2 cellular contexts compared by ENCODE assay signal in the genomic region with DNA sequence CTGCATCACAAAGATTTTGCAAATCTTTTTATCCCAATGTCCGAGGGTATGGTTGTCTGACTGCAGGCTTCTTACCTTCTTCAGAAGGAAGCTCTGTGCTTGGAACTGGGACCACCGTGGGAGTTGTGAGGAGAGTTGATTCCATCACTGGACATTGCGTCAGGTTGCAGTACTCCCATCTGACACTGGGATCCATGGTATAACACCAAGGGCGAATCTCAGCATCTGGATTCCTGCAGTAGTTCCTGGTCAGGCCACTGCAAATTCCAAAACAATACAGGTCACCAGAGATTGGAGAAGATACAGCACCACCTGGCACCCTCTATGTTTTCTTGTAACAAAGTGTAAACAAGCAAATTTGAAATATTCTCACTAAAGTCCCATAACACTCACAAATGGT.
TF ChIP-seq lines count a peak whose summit lies in the region.

No MANE protein-coding gene starts in this region.

TF ChIP-seq in HepG2, 621 proteins besides CTCF, POLR2A, EP300 and RAD21 (continued from another document):
- TF ChIP-seq, protein P1, sequence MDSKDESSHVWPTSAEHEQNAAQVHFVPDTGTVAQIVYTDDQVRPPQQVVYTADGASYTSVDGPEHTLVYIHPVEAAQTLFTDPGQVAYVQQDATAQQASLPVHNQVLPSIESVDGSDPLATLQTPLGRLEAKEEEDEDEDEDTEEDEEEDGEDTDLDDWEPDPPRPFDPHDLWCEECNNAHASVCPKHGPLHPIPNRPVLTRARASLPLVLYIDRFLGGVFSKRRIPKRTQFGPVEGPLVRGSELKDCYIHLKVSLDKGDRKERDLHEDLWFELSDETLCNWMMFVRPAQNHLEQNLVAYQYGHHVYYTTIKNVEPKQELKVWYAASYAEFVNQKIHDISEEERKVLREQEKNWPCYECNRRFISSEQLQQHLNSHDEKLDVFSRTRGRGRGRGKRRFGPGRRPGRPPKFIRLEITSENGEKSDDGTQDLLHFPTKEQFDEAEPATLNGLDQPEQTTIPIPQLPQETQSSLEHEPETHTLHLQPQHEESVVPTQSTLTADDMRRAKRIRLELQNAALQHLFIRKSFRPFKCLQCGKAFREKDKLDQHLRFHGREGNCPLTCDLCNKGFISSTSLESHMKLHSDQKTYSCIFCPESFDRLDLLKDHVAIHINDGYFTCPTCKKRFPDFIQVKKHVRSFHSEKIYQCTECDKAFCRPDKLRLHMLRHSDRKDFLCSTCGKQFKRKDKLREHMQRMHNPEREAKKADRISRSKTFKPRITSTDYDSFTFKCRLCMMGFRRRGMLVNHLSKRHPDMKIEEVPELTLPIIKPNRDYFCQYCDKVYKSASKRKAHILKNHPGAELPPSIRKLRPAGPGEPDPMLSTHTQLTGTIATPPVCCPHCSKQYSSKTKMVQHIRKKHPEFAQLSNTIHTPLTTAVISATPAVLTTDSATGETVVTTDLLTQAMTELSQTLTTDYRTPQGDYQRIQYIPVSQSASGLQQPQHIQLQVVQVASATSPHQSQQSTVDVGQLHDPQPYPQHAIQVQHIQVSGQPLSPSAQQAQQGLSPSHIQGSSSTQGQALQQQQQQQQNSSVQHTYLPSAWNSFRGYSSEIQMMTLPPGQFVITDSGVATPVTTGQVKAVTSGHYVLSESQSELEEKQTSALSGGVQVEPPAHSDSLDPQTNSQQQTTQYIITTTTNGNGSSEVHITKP (CRISPR knock-in tag; IDR thresholded peaks at IDR 0.05; ENCODE audit: low read depth), result no peak
- TF ChIP-seq SALL2 (CRISPR knock-in tag; IDR thresholded peaks at IDR 0.05), result no peak
- TF ChIP-seq, protein P2, sequence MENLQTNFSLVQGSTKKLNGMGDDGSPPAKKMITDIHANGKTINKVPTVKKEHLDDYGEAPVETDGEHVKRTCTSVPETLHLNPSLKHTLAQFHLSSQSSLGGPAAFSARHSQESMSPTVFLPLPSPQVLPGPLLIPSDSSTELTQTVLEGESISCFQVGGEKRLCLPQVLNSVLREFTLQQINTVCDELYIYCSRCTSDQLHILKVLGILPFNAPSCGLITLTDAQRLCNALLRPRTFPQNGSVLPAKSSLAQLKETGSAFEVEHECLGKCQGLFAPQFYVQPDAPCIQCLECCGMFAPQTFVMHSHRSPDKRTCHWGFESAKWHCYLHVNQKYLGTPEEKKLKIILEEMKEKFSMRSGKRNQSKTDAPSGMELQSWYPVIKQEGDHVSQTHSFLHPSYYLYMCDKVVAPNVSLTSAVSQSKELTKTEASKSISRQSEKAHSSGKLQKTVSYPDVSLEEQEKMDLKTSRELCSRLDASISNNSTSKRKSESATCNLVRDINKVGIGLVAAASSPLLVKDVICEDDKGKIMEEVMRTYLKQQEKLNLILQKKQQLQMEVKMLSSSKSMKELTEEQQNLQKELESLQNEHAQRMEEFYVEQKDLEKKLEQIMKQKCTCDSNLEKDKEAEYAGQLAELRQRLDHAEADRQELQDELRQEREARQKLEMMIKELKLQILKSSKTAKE (CRISPR knock-in tag; IDR thresholded peaks at IDR 0.05; ENCODE audit: borderline replicate concordance), result no peak
- no peak for TF ChIP-seq SIN3B (IDR thresholded peaks at IDR 0.05; ENCODE audit: low read length)
- no peak for TF ChIP-seq MIER2 (CRISPR knock-in tag; IDR thresholded peaks at IDR 0.05)
- TF ChIP-seq RFX5 (IDR thresholded peaks at IDR 0.05; ENCODE audit: low read depth, low read length), result no peak
- TF ChIP-seq PTBP1 (IDR thresholded peaks at IDR 0.05; ENCODE audit: low read depth, low read length, poor library complexity, severe bottlenecking), result no peak
- TF ChIP-seq ZNF75D (CRISPR knock-in tag; IDR thresholded peaks at IDR 0.05; ENCODE audit: borderline replicate concordance), result no peak
- no peak for TF ChIP-seq ZNF879 (CRISPR knock-in tag; IDR thresholded peaks at IDR 0.05)
- no peak for TF ChIP-seq ZFY (CRISPR knock-in tag; IDR thresholded peaks at IDR 0.05)

TF ChIP-seq in HCT116, 20 proteins besides CTCF, POLR2A, EP300 and RAD21 (continued from another document):
- TF ChIP-seq, protein P3, sequence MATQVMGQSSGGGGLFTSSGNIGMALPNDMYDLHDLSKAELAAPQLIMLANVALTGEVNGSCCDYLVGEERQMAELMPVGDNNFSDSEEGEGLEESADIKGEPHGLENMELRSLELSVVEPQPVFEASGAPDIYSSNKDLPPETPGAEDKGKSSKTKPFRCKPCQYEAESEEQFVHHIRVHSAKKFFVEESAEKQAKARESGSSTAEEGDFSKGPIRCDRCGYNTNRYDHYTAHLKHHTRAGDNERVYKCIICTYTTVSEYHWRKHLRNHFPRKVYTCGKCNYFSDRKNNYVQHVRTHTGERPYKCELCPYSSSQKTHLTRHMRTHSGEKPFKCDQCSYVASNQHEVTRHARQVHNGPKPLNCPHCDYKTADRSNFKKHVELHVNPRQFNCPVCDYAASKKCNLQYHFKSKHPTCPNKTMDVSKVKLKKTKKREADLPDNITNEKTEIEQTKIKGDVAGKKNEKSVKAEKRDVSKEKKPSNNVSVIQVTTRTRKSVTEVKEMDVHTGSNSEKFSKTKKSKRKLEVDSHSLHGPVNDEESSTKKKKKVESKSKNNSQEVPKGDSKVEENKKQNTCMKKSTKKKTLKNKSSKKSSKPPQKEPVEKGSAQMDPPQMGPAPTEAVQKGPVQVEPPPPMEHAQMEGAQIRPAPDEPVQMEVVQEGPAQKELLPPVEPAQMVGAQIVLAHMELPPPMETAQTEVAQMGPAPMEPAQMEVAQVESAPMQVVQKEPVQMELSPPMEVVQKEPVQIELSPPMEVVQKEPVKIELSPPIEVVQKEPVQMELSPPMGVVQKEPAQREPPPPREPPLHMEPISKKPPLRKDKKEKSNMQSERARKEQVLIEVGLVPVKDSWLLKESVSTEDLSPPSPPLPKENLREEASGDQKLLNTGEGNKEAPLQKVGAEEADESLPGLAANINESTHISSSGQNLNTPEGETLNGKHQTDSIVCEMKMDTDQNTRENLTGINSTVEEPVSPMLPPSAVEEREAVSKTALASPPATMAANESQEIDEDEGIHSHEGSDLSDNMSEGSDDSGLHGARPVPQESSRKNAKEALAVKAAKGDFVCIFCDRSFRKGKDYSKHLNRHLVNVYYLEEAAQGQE (IDR thresholded peaks at IDR 0.05; ENCODE audit: low read depth), result no peak
- TF ChIP-seq EZH2phosphoT487 (IDR thresholded peaks at IDR 0.05; ENCODE audit: borderline replicate concordance) (no peak), TCF7L2 (IDR thresholded peaks at IDR 0.05; ENCODE audit: borderline replicate concordance, extremely low read depth, insufficient read depth, insufficient read length) (no peak), FOSL1 (IDR thresholded peaks at IDR 0.05; ENCODE audit: low read depth) (no peak), ELF1 (IDR thresholded peaks at IDR 0.05; ENCODE audit: borderline replicate concordance, low read depth) (no peak), EZH2 (IDR thresholded peaks at IDR 0.05) (no peak), ZNF274 (IDR thresholded peaks at IDR 0.05; ENCODE audit: low read depth, low read length) (no peak), SRF (IDR thresholded peaks at IDR 0.05; ENCODE audit: low read depth) (no peak), SP1 (IDR thresholded peaks at IDR 0.05; ENCODE audit: low read depth) (no peak), CEBPB (IDR thresholded peaks at IDR 0.05; ENCODE audit: low read depth) (no peak), YY1 (IDR thresholded peaks at IDR 0.05; ENCODE audit: extremely low read depth, insufficient replicate concordance, low read depth, low read length) (no peak), SIN3A (IDR thresholded peaks at IDR 0.05; ENCODE audit: low read depth) (no peak)
- TF ChIP-seq, protein P4, sequence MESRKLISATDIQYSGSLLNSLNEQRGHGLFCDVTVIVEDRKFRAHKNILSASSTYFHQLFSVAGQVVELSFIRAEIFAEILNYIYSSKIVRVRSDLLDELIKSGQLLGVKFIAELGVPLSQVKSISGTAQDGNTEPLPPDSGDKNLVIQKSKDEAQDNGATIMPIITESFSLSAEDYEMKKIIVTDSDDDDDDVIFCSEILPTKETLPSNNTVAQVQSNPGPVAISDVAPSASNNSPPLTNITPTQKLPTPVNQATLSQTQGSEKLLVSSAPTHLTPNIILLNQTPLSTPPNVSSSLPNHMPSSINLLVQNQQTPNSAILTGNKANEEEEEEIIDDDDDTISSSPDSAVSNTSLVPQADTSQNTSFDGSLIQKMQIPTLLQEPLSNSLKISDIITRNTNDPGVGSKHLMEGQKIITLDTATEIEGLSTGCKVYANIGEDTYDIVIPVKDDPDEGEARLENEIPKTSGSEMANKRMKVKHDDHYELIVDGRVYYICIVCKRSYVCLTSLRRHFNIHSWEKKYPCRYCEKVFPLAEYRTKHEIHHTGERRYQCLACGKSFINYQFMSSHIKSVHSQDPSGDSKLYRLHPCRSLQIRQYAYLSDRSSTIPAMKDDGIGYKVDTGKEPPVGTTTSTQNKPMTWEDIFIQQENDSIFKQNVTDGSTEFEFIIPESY (IDR thresholded peaks at IDR 0.05; ENCODE audit: extremely low read depth, insufficient replicate concordance, low read length), result no peak
TF ChIP-seq in HCT116: peak in this region for 0.
